Comparison of ENCODE assay signal across 24 cellular contexts in genomic region chr1:36436820-36437219, GRCh38. TPM values are rescaled to one million over a fixed set of nuclear protein-coding genes. Genes with fewer than 3 reads are reported as not detected.
A peak's percentile ranks its signal among the peaks of the same experiment; 100 is the strongest.
DNase-seq lines count a peak whose midpoint lies in the region; ATAC-seq, FAIRE-seq and TF ChIP-seq lines count a peak whose summit lies in the region.
"Had no signal": no experiment of that assay in that cellular context is flagged by ENCODE, and none has a peak within 500 bp of the region (broad histone marks: within the 10 kb centered on the region; RNA-seq: fewer than 3 reads in every experiment).

No MANE protein-coding gene starts in this region.

- peaks cover 1% of the 10 kb centered on the region for H3K79me1 ChIP-seq in mesenchymal stem cell (replicated peaks; ENCODE audit: low read length, poor library complexity, severe bottlenecking)

- H3K4me1 Mint-ChIP-seq in CD4-positive, alpha-beta memory T cell, result no peaks in the 10 kb centered on the region
- H3K4me1 Mint-ChIP-seq: naive B cell had no signal

- H3K18ac ChIP-seq in mesenchymal stem cell (ENCODE audit: low read depth in 1 of 2, low read length in 2 of 2), result no peak overlapping the region

- no peak overlapping the region; the same call in 1 of the 2 replicates for H2AFZ ChIP-seq in KMS-11 (ENCODE audit: low read depth)
- no peak overlapping the region for H2AFZ ChIP-seq in mesenchymal stem cell (ENCODE audit: low read depth, low read length)
- H2AFZ ChIP-seq: GM23248, parathyroid adenoma had no signal

- H3K9ac ChIP-seq in KMS-11 (no peak overlapping the region), mesenchymal stem cell (ENCODE audit: low read length) (no peak overlapping the region)
- H3K9ac ChIP-seq: GM23248, parathyroid adenoma had no signal

- no peak overlapping the region for H3K4ac ChIP-seq in mesenchymal stem cell (ENCODE audit: low read depth in 1 of 2, low read length in 2 of 2)

- H3K4me2 ChIP-seq in KMS-11 (peak overlapping the region; percentile 25; the same call in 1 of the 2 replicates), mesenchymal stem cell (ENCODE audit: low read length, poor library complexity, severe bottlenecking) (no peak overlapping the region)

- no peaks in the 10 kb centered on the region for H3K79me2 ChIP-seq in KMS-11 (ENCODE audit: insufficient read depth, low read depth)
- H3K79me2 ChIP-seq: parathyroid adenoma had no signal

- H3K27ac ChIP-seq in KMS-11 (no peak overlapping the region), mesenchymal stem cell (ENCODE audit: low read length, poor library complexity, severe bottlenecking) (peak overlapping the region; percentile 64)
- no peak overlapping the region for H3K27ac ChIP-seq in CD4-positive, alpha-beta memory T cell (ENCODE audit: low read depth, low read length)
- H3K27ac ChIP-seq: GM23248, lower lobe of right lung, parathyroid adenoma had no signal

- DNase-seq in Daoy (ENCODE audit: low read depth) (peak; percentile 43), bronchial epithelial cell (ENCODE audit: low read depth) (peak; percentile 97), mesenchymal stem cell (peak; percentile 18), NOMO-1 (lab: John Stamatoyannopoulos, UW; ENCODE audit: unreplicated experiment in 2 of 2) (no peak)
- DNase-seq in CD4-positive, alpha-beta memory T cell, result no peak
- no peak for DNase-seq in stimulated activated naive CD4-positive, alpha-beta T cell (lab: John Stamatoyannopoulos, UW)
- DNase-seq: activated CD8-positive, alpha-beta T cell treated with anti-CD3 and anti-CD28 coated beads for 36 hours; activated T-cell treated with anti-CD3 and anti-CD28 coated beads, Interleukin-2, amount 50 U/mL, for 48 hours; COR-L47; endodermal cell; foreskin fibroblast; GM23248; lower lobe of right lung; naive B cell; NCI-H146; NK-92 treated with Interleukin-12 subunit alpha and Interleukin-12 subunit beta, amount 100 ng/mL, for 24 hours; SHP77 treated with DMSO at 0.1 percent for 48 hours; stimulated activated CD4-positive, alpha-beta T cell treated with anti-CD3 and anti-CD28 coated beads, Interleukin-4, amount 100 ng/mL, for 24 hours; T-helper 2 cell had no signal

- H3K4me3 ChIP-seq in KMS-11 (IDR thresholded peaks at IDR 0.05; ENCODE audit: insufficient read depth, low read depth, low read length), result no peak overlapping the region
- H3K4me3 ChIP-seq in bronchial epithelial cell (ENCODE audit: low read depth, low read length), result no peak overlapping the region
- H3K4me3 ChIP-seq in mesenchymal stem cell (ENCODE audit: insufficient read depth in 1 of 2, low read depth in 1 of 2, low read length in 2 of 2), result no peak overlapping the region
- no peak overlapping the region for H3K4me3 ChIP-seq in CD4-positive, alpha-beta memory T cell (ENCODE audit: low read length in 2 of 2)
- H3K4me3 ChIP-seq: GM23248, lower lobe of right lung had no signal

- no peak overlapping the region for H2AK5ac ChIP-seq in mesenchymal stem cell (ENCODE audit: low read length, severe bottlenecking)

- H4K20me1 ChIP-seq in KMS-11 (ENCODE audit: insufficient read depth), result no peaks in the 10 kb centered on the region

- H3K9me3 ChIP-seq in mesenchymal stem cell (ENCODE audit: control insufficient read depth, low read length), result no peaks in the 10 kb centered on the region
- H3K9me3 ChIP-seq in CD4-positive, alpha-beta memory T cell (ENCODE audit: control insufficient read depth in 1 of 2, low read length in 2 of 2), result no peaks in the 10 kb centered on the region
- H3K9me3 ChIP-seq: lower lobe of right lung had no signal

- H3K14ac ChIP-seq in mesenchymal stem cell (ENCODE audit: low read length in 2 of 2), result no peak overlapping the region

- POLR2A ChIA-PET in CD4-positive, alpha-beta memory T cell (lab: Charles Lee; ENCODE audit: partially characterized antibody), result interaction anchor here (0.6 kb wide), 1 partner anchor 17 kb away, joined by 3 read pairs; no protein-coding TSS in a partner anchor

- H3K36me3 Mint-ChIP-seq in CD4-positive, alpha-beta memory T cell, result no peaks in the 10 kb centered on the region
- H3K36me3 Mint-ChIP-seq: naive B cell, WTC11 had no signal

- H2BK120ac ChIP-seq in mesenchymal stem cell (ENCODE audit: low read depth, low read length), result no peak overlapping the region

- no peak overlapping the region for H4K8ac ChIP-seq in mesenchymal stem cell (ENCODE audit: low read length)

- CTCF ChIA-PET in CD4-positive, alpha-beta memory T cell (lab: Charles Lee; ENCODE audit: partially characterized antibody), result no interaction called here

- H3K4me3 Mint-ChIP-seq in CD4-positive, alpha-beta memory T cell, result no peak overlapping the region
- H3K4me3 Mint-ChIP-seq: activated CD8-positive, alpha-beta T cell treated with anti-CD3 and anti-CD28 coated beads for 36 hours; endodermal cell; naive B cell; WTC11 had no signal

- no peak overlapping the region for H4K91ac ChIP-seq in mesenchymal stem cell (ENCODE audit: low read length)

- FAIRE-seq in bronchial epithelial cell (lab: Jason Lieb, UNC), result peak; percentile 99

- H3K27me3 ChIP-seq in KMS-11 (ENCODE audit: insufficient read depth, low read depth), result no peaks in the 10 kb centered on the region
- H3K27me3 ChIP-seq in bronchial epithelial cell (ENCODE audit: control insufficient read depth, insufficient read depth, low read length), result no peaks in the 10 kb centered on the region
- H3K27me3 ChIP-seq in mesenchymal stem cell (ENCODE audit: control insufficient read depth in 1 of 2, insufficient read depth in 1 of 2, low read length in 2 of 2), result no peaks in the 10 kb centered on the region
- H3K27me3 ChIP-seq in CD4-positive, alpha-beta memory T cell (ENCODE audit: insufficient read depth, low read length), result no peaks in the 10 kb centered on the region

- intact Hi-C loops in CD4-positive, alpha-beta memory T cell (cut with micrococcal nuclease), result no loop called here

- no peaks in the 10 kb centered on the region for H3K9me3 Mint-ChIP-seq in CD4-positive, alpha-beta memory T cell
- H3K9me3 Mint-ChIP-seq: activated CD8-positive, alpha-beta T cell treated with anti-CD3 and anti-CD28 coated beads for 36 hours; endodermal cell; naive B cell; WTC11 had no signal

- no peak overlapping the region for H2BK15ac ChIP-seq in mesenchymal stem cell (ENCODE audit: low read depth, poor library complexity, severe bottlenecking)

- no peak overlapping the region for H2BK5ac ChIP-seq in mesenchymal stem cell (ENCODE audit: low read depth, low read length, poor library complexity, severe bottlenecking)

- no peak overlapping the region for H2BK12ac ChIP-seq in mesenchymal stem cell (ENCODE audit: low read length in 2 of 2)

- peaks cover 11% of the 10 kb centered on the region for H3K4me1 ChIP-seq in KMS-11 (ENCODE audit: low read depth, poor library complexity, severe bottlenecking)
- peaks cover 11% of the 10 kb centered on the region for H3K4me1 ChIP-seq in mesenchymal stem cell (ENCODE audit: control insufficient read depth, insufficient read depth, low read depth, low read length)
- H3K4me1 ChIP-seq in CD4-positive, alpha-beta memory T cell (ENCODE audit: insufficient read depth, low read length), result no peaks in the 10 kb centered on the region
- H3K4me1 ChIP-seq: lower lobe of right lung, parathyroid adenoma had no signal

- no peak overlapping the region for H3K27ac Mint-ChIP-seq in CD4-positive, alpha-beta memory T cell
- H3K27ac Mint-ChIP-seq: activated CD8-positive, alpha-beta T cell treated with anti-CD3 and anti-CD28 coated beads for 36 hours; endodermal cell; naive B cell; WTC11 had no signal

- H3K36me3 ChIP-seq in KMS-11 (ENCODE audit: insufficient read depth) (no peaks in the 10 kb centered on the region), bronchial epithelial cell (ENCODE audit: control insufficient read depth, insufficient read depth, low read length) (no peaks in the 10 kb centered on the region), mesenchymal stem cell (ENCODE audit: control insufficient read depth in 1 of 2, insufficient read depth in 2 of 2, low read depth in 1 of 2, low read length in 2 of 2) (peaks cover 1 to 40% of the 10 kb centered on the region in 2 experiments)
- no peaks in the 10 kb centered on the region for H3K36me3 ChIP-seq in CD4-positive, alpha-beta memory T cell (ENCODE audit: insufficient read depth, low read length)

- no peak for ATAC-seq in GM21381 (IDR thresholded peaks at IDR 0.05; ENCODE audit: unreplicated experiment)
- ATAC-seq: activated CD8-positive, alpha-beta T cell treated with anti-CD3 and anti-CD28 coated beads for 36 hours; lower lobe of right lung; WTC11 had no signal

- no peak overlapping the region for H3K23ac ChIP-seq in mesenchymal stem cell (ENCODE audit: low read length in 2 of 2)

- no peaks in the 10 kb centered on the region for H3K27me3 Mint-ChIP-seq in CD4-positive, alpha-beta memory T cell
- H3K27me3 Mint-ChIP-seq: activated CD8-positive, alpha-beta T cell treated with anti-CD3 and anti-CD28 coated beads for 36 hours; naive B cell had no signal

- TF ChIP-seq CTCF in KMS-11 (conservative IDR thresholded peaks at IDR 0.05; ENCODE audit: low read depth, low read length) (no peak), bronchial epithelial cell (IDR thresholded peaks at IDR 0.05; ENCODE audit: insufficient read depth, low read length, severe bottlenecking) (no peak)

- 100% methylated on average over 1 of the region's 1 CpG for WGBS in mesenchymal stem cell

RNA-seq across cellular contexts. Expression of gene OSCP1, which starts 13.4 kb away (rescaled TPM):
- 6.3 and 16.9 TPM in 2 replicates for total RNA-seq in Daoy (2014; rRNA removed; shearing (Covaris generic))
- 3.7 and 8.8 TPM in 2 replicates for total RNA-seq in bronchial epithelial cell
- 5.3 TPM for polyA plus RNA-seq in mesenchymal stem cell (2013, experiment 1 of 2)
- polyA plus RNA-seq in mesenchymal stem cell (2013, experiment 2 of 2), result 4.7 TPM
- 1 to 10 TPM in 1 of 2 experiments, not detected in 1; 1.4 TPM for total RNA-seq in CD4-positive, alpha-beta memory T cell
- polyA plus RNA-seq in CD4-positive, alpha-beta memory T cell, result 1 to 10 TPM in 1 of 2 donors, under 1 TPM in 1; 0.93 to 1.1 TPM

RNA-seq across cellular contexts. Expression of gene MRPS15, which starts 27.4 kb away (rescaled TPM):
- total RNA-seq in Daoy (2014; rRNA removed; shearing (Covaris generic)), result 77.7 and 94.6 TPM in 2 replicates
- total RNA-seq in bronchial epithelial cell, result 64.5 and 81.0 TPM in 2 replicates
- polyA plus RNA-seq in mesenchymal stem cell (2013, experiment 1 of 2), result 129 TPM
- polyA plus RNA-seq in mesenchymal stem cell (2013, experiment 2 of 2), result 133 TPM
- total RNA-seq in CD4-positive, alpha-beta memory T cell, result 10 to 100 TPM; 32.5 to 33.9 TPM
- polyA plus RNA-seq in CD4-positive, alpha-beta memory T cell, result 10 to 100 TPM; 67.5 to 86.0 TPM

RNA-seq across cellular contexts. Expression of gene LSM10, which starts 39.1 kb away (rescaled TPM):
- 5.1 and 10.3 TPM in 2 replicates for total RNA-seq in Daoy (2014; rRNA removed; shearing (Covaris generic))
- 7.6 and 11.5 TPM in 2 replicates for total RNA-seq in bronchial epithelial cell
- polyA plus RNA-seq in mesenchymal stem cell (2013, experiment 1 of 2), result 62.4 TPM
- 61.1 TPM for polyA plus RNA-seq in mesenchymal stem cell (2013, experiment 2 of 2)
- total RNA-seq in CD4-positive, alpha-beta memory T cell, result 10 to 100 TPM; 51.0 to 53.0 TPM
- 100 to 1,000 TPM; 112 to 187 TPM for polyA plus RNA-seq in CD4-positive, alpha-beta memory T cell

RNA-seq across cellular contexts. Expression of gene CSF3R, which starts 45.9 kb away (rescaled TPM):
- not detected in 2 replicates for total RNA-seq in Daoy (2014; rRNA removed; shearing (Covaris generic))
- total RNA-seq in bronchial epithelial cell, result 0.79 TPM in 1 of 2 replicates, not detected in the other
- polyA plus RNA-seq in mesenchymal stem cell (2013, experiment 1 of 2), result 0.08 TPM
- 0.11 TPM for polyA plus RNA-seq in mesenchymal stem cell (2013, experiment 2 of 2)
- total RNA-seq in CD4-positive, alpha-beta memory T cell, result under 1 TPM; 0.61 to 0.87 TPM
- polyA plus RNA-seq in CD4-positive, alpha-beta memory T cell, result not detected
- total RNA-seq: activated CD8-positive, alpha-beta T cell treated with anti-CD3 and anti-CD28 coated beads for 36 hours; chondrocyte; GM23248 had no signal
- polyA plus RNA-seq: GM23248 had no signal

RNA-seq across cellular contexts. Expression of gene STK40, which starts 51.1 kb away (rescaled TPM):
- 18.2 and 31.1 TPM in 2 replicates for total RNA-seq in Daoy (2014; rRNA removed; shearing (Covaris generic))
- 9.0 and 12.3 TPM in 2 replicates for total RNA-seq in bronchial epithelial cell
- 55.6 TPM for polyA plus RNA-seq in mesenchymal stem cell (2013, experiment 1 of 2)
- polyA plus RNA-seq in mesenchymal stem cell (2013, experiment 2 of 2), result 54.5 TPM
- 10 to 100 TPM; 52.2 to 57.4 TPM for total RNA-seq in CD4-positive, alpha-beta memory T cell
- 10 to 100 TPM; 26.6 to 49.7 TPM for polyA plus RNA-seq in CD4-positive, alpha-beta memory T cell

Comparison
In these comparisons a context has a peak if more than half of its experiments do, and no peak if none do; other contexts are left out.
1. DNase-seq: peak in Daoy (single experiment), bronchial epithelial cell (single experiment) and mesenchymal stem cell (single experiment); none in CD4-positive, alpha-beta memory T cell (0 of 5), NOMO-1 (0 of 2) and stimulated activated naive CD4-positive, alpha-beta T cell (0 of 6).